In the genomic region with DNA sequence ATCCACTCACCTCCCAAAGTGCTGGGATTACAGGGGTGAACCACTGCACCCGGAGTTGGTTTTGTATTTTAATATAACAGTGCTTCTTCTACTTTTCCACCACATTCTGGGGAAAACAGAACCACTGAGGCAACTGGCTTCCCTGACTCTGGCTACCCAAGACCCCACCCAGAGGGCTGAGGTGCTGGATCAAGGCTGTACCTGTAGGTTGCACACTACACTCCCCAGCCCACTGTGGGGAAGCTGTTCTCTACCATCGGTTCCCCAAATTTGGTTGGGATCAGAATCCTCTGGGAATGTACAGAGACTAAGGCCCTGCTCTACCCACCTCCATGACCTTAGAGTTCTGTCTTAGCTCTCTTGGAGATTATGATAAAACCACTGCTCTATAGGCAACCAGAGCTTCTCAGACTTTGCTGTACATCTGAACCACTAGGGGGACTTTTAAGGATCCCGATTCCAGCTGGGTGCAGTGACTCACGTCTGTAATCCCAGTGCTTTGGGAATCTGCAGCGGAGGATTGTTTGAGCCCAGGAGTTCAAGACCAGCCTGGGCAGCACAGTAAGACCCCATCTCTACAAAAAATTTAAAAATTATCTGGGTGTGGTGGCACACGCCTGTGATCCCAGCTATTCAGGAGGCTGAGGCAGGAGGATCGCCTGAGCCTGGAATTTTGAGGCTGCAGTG, we compare ENCODE assay signal across 11 cellular contexts. TPM values are rescaled to one million over a fixed set of nuclear protein-coding genes. Genes with fewer than 3 reads are reported as not detected.
DNase-seq lines count a peak whose midpoint lies in the region; TF ChIP-seq lines count a peak whose summit lies in the region.
"Had no signal": no experiment of that assay in that cellular context is flagged by ENCODE, and none has a peak within 500 bp of the region (broad histone marks: within the 10 kb centered on the region; RNA-seq: fewer than 3 reads in every experiment).

No MANE protein-coding gene starts in this region.

- CTCF ChIA-PET in A673 (lab: Charles Lee) (no interaction called here), RWPE1 (lab: Yijun Ruan, JAX) (interaction anchor here (0.5 to 1.1 kb wide), 9 partner anchors 15 to 609 kb away, joined by 3 to 6 read pairs (median 3); no protein-coding TSS in a partner anchor)

- H3K36me3 ChIP-seq in A673 (ENCODE audit: insufficient read depth, low read length, poor library complexity, severe bottlenecking) = no peaks in the 10 kb centered on the region
- H3K36me3 ChIP-seq in H7 (replicated peaks; ENCODE audit: control insufficient read depth, insufficient read depth, low read length) = no peaks in the 10 kb centered on the region
- H3K36me3 ChIP-seq: thoracic aorta had no signal

- H3K4me3 Mint-ChIP-seq in activated naive CD8-positive, alpha-beta T cell treated with anti-CD3 and anti-CD28 coated beads for 36 hours = no peak overlapping the region
- H3K4me3 Mint-ChIP-seq: dendritic cell treated with granulocyte-macrophage colony-stimulating factor and Interleukin-4, amounts not matched to agents 40 ng/mL and 50 ng/mL, for 4 days had no signal

- H3K4me3 ChIP-seq in A673 (ENCODE audit: low read depth, low read length, poor library complexity, severe bottlenecking) (no peak overlapping the region), H7 (ENCODE audit: insufficient read depth, low read depth, low read length) (no peak overlapping the region), fibroblast of villous mesenchyme (ENCODE audit: low read depth, low read length) (no peak overlapping the region)
- H3K4me3 ChIP-seq: thoracic aorta had no signal

- H3K36me3 Mint-ChIP-seq in activated naive CD8-positive, alpha-beta T cell treated with anti-CD3 and anti-CD28 coated beads for 36 hours = no peaks in the 10 kb centered on the region

- no peaks in the 10 kb centered on the region for H3K9me3 ChIP-seq in A673 (ENCODE audit: low read depth, low read length, poor library complexity, severe bottlenecking)
- H3K9me3 ChIP-seq: thoracic aorta had no signal

- H3K27ac Mint-ChIP-seq in activated naive CD8-positive, alpha-beta T cell treated with anti-CD3 and anti-CD28 coated beads for 36 hours = no peak overlapping the region
- H3K27ac Mint-ChIP-seq: dendritic cell treated with granulocyte-macrophage colony-stimulating factor and Interleukin-4, amounts not matched to agents 40 ng/mL and 50 ng/mL, for 4 days had no signal

- DNase-seq in A673 (ENCODE audit: low spot score) (peak; percentile 52), H7 (peak; percentile 54), RWPE1 (ENCODE audit: low spot score) (peak; percentile 36), fibroblast of villous mesenchyme (ENCODE audit: low read depth) (peak; percentile 65), NCI-H2081 treated with DMSO at 0.1 percent for 48 hours (lab: John Stamatoyannopoulos, UW) (no peak), NCI-H146 treated with DMSO at 0.1 percent for 48 hours (lab: John Stamatoyannopoulos, UW; ENCODE audit: unreplicated experiment) (no peak), NCI-H526 treated with DMSO at 0.1 percent for 48 hours (lab: John Stamatoyannopoulos, UW) (no peak)
- DNase-seq in activated naive CD8-positive, alpha-beta T cell treated with anti-CD3 and anti-CD28 coated beads for 36 hours = no peak
- DNase-seq: nucleus accumbens had no signal

- intact Hi-C loops in A673 (cut with micrococcal nuclease; ENCODE audit: unreplicated experiment) = no loop called here

- H3K27ac ChIP-seq in A673 (ENCODE audit: low read depth, low read length, poor library complexity, severe bottlenecking) (no peak overlapping the region), RWPE1 (no peak overlapping the region)
- H3K27ac ChIP-seq: thoracic aorta had no signal

- POLR2A ChIA-PET in A673 (lab: Charles Lee; ENCODE audit: low non-redundant PET) = no interaction called here
- POLR2A ChIA-PET in RWPE1 (lab: Yijun Ruan, JAX; ENCODE audit: low non-redundant PET) = no interaction called here

- BruUV-seq in A673 (replicated peaks; lab: Mats Ljungman, UMichigan) = no TSS peak

- no peaks in the 10 kb centered on the region for H3K4me1 ChIP-seq in A673 (ENCODE audit: insufficient read depth, low read length, poor library complexity, severe bottlenecking)

- H3K27me3 ChIP-seq in A673 (replicated peaks; ENCODE audit: insufficient read depth, low read depth, low read length, poor library complexity) (no peaks in the 10 kb centered on the region), H7 (ENCODE audit: control insufficient read depth, insufficient read depth, low read length) (no peaks in the 10 kb centered on the region)

- TF ChIP-seq CTCF in A673 (conservative IDR thresholded peaks at IDR 0.05; ENCODE audit: low read depth, low read length) (peak; percentile 46), RWPE1 (conservative IDR thresholded peaks at IDR 0.05; ENCODE audit: low read depth) (peak; percentile 18; the same call in 1 of the 2 replicates), fibroblast of villous mesenchyme (IDR thresholded peaks at IDR 0.05; ENCODE audit: insufficient read depth, low read depth, low read length) (peak; percentile 68)

- H3K4me1 Mint-ChIP-seq in activated naive CD8-positive, alpha-beta T cell treated with anti-CD3 and anti-CD28 coated beads for 36 hours = peaks cover 6% of the 10 kb centered on the region

- H3K27me3 Mint-ChIP-seq in activated naive CD8-positive, alpha-beta T cell treated with anti-CD3 and anti-CD28 coated beads for 36 hours = no peaks in the 10 kb centered on the region

- H3K9me3 Mint-ChIP-seq in activated naive CD8-positive, alpha-beta T cell treated with anti-CD3 and anti-CD28 coated beads for 36 hours = no peaks in the 10 kb centered on the region
- H3K9me3 Mint-ChIP-seq: dendritic cell treated with granulocyte-macrophage colony-stimulating factor and Interleukin-4, amounts not matched to agents 40 ng/mL and 50 ng/mL, for 4 days had no signal

RNA-seq across cellular contexts. Expression of gene GNG4, which starts 51.6 kb away (rescaled TPM):
- total RNA-seq in A673 (2021) (11.0 and 13.0 TPM in 2 replicates), fibroblast of villous mesenchyme (5.2 and 7.3 TPM in 2 replicates)
- 31.6 and 39.0 TPM in 2 replicates for total RNA-seq in H7 (2014; rRNA removed; shearing (Covaris generic))
- total RNA-seq in activated naive CD8-positive, alpha-beta T cell treated with anti-CD3 and anti-CD28 coated beads for 36 hours = 1 to 10 TPM; 1.4 to 1.9 TPM

Comparison
In these comparisons a context has a peak if more than half of its experiments do, and no peak if none do; other contexts are left out.
1. DNase-seq: peak in A673 (single experiment), H7 (single experiment), RWPE1 (single experiment) and fibroblast of villous mesenchyme (single experiment); none in activated naive CD8-positive, alpha-beta T cell treated with anti-CD3 and anti-CD28 coated beads for 36 hours (single experiment), NCI-H2081 treated with DMSO at 0.1 percent for 48 hours (single experiment), NCI-H146 treated with DMSO at 0.1 percent for 48 hours (single experiment) and NCI-H526 treated with DMSO at 0.1 percent for 48 hours (single experiment).
2. CTCF ChIP-seq: peak in every context shown above with its lines; median percentile 68 in fibroblast of villous mesenchyme; 46 in A673; 18 in RWPE1.